ENCODE assay signal across 8 cellular contexts in the genomic region with DNA sequence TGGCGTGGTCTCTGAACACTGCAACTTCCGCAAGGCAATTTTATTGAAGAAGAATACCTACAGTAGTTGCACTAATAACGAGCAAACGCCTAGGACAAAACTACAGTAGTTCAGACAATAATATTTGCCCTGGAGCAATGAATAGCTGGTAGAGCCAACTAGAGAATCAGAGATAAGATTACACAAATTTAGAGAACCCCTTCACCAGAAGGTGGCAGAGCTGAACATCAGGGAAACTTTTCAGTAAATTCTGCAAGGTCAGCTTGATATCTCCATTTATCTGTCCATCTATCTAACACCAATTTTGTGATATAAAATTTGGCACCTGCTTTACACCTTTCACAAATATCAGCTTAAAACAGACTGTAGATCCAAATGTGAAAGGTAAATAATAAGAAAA.
A peak's percentile ranks its signal among the peaks of the same experiment; 100 is the strongest.
DNase-seq lines count a peak whose midpoint lies in the region; ATAC-seq and TF ChIP-seq lines count a peak whose summit lies in the region.

No MANE protein-coding gene starts in this region.

- H3K4me3 Mint-ChIP-seq in nephron: no peak overlapping the region

- no peaks in the 10 kb centered on the region for H3K4me1 Mint-ChIP-seq in nephron

- no peaks in the 10 kb centered on the region for H3K36me3 Mint-ChIP-seq in nephron (ENCODE audit: low read depth)

- peak; percentile 59 for TF ChIP-seq CTCF in brain microvascular endothelial cell (IDR thresholded peaks at IDR 0.05; ENCODE audit: low read depth, low read length, missing control alignments)
- TF ChIP-seq CTCF in nephron (IDR thresholded peaks at IDR 0.05; ENCODE audit: unreplicated experiment in 3 of 3): peak; percentile 19 to 43 (median 34)
- TF ChIP-seq CTCF in coronary artery (IDR thresholded peaks at IDR 0.05): no peak

- H3K4me3 ChIP-seq in brain microvascular endothelial cell (ENCODE audit: low read depth, low read length): no peak overlapping the region
- H3K4me3 ChIP-seq in coronary artery: no peak overlapping the region

- peak; percentile 49 for ATAC-seq in GM18502 (IDR thresholded peaks at IDR 0.05; ENCODE audit: poor library complexity, unreplicated experiment)
- no peak for ATAC-seq in GM21717 (IDR thresholded peaks at IDR 0.05; ENCODE audit: unreplicated experiment)

- H3K27ac ChIP-seq in brain microvascular endothelial cell (no peak overlapping the region), coronary artery (no peak overlapping the region)

- H3K27ac Mint-ChIP-seq in nephron: no peak overlapping the region

- H3K9me3 Mint-ChIP-seq in nephron: no peaks in the 10 kb centered on the region

- H3K27me3 Mint-ChIP-seq in nephron (ENCODE audit: low read depth): no peaks in the 10 kb centered on the region

- DNase-seq in NCI-H2107 (lab: John Stamatoyannopoulos, UW) (peak; percentile 40), brain microvascular endothelial cell (peak; percentile 30), T-helper 9 cell (no peak), coronary artery (ENCODE audit: low spot score) (no peak)
- no peak for DNase-seq in activated effector memory CD4-positive, alpha-beta T cell treated with Interleukin-2 at 50 U/mL for 16 hours

- no peaks in the 10 kb centered on the region for H3K27me3 ChIP-seq in brain microvascular endothelial cell (replicated peaks)

- in situ Hi-C loops in brain microvascular endothelial cell (cut with HindIII; ENCODE audit: low pct_ligation_motif_present, low sequenced_read_pairs): no loop called here

- no peaks in the 10 kb centered on the region for H3K36me3 ChIP-seq in brain microvascular endothelial cell (replicated peaks)

Comparison
In these comparisons a context has a peak if more than half of its experiments do, and no peak if none do; other contexts are left out.
1. DNase-seq: peak in NCI-H2107 (single experiment) and brain microvascular endothelial cell (single experiment); none in T-helper 9 cell (single experiment), coronary artery (single experiment) and activated effector memory CD4-positive, alpha-beta T cell treated with Interleukin-2 at 50 U/mL for 16 hours (single experiment).